9 cellular contexts compared by ENCODE assay signal in the genomic region with DNA sequence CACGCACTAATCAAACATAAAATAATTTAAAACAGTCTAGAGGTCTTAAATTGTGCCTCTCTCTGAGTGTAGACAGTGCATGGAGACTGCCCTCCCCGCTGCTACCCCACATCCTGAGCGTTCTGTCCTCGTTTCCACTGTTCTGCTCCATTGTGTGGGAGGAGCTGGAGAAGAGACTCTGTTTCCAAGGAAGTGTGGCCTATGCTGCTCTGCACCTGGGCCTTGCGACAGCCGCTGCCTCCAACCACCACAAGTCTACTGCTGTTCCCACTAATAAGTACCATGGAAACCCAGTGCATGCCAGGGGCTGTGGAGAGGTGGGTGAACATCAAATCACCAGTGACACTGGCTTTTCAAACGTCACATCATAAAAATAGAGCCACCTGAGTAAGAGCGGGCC. TPM values are rescaled to one million over a fixed set of nuclear protein-coding genes. Genes with fewer than 3 reads are reported as not detected.
"Had no signal": no experiment of that assay in that cellular context is flagged by ENCODE, and none has a peak within 500 bp of the region (broad histone marks: within the 10 kb centered on the region; RNA-seq: fewer than 3 reads in every experiment).

No MANE protein-coding gene starts in this region.

- H3K9me3 Mint-ChIP-seq: GM23338 had no signal

- H3K27me3 Mint-ChIP-seq: IgD-negative memory B cell had no signal

- H3K36me3 Mint-ChIP-seq: IgD-negative memory B cell had no signal

- H2AFZ ChIP-seq: GM23338 had no signal

- H3K4me2 ChIP-seq: GM23338 had no signal

- DNase-seq: H7, HCEC 1CT, KBM-7 had no signal

- H3K4me1 Mint-ChIP-seq: IgD-negative memory B cell had no signal

- ATAC-seq: GM23338, HepG2 had no signal

- H3K4me3 Mint-ChIP-seq: GM23338, IgD-negative memory B cell had no signal

- H3K27ac ChIP-seq: HL-60 had no signal

- H3K27ac Mint-ChIP-seq: GM23338, IgD-negative memory B cell had no signal

- H3K4me3 ChIP-seq: GM23338 had no signal

- FAIRE-seq: HepG2 had no signal

RNA-seq across cellular contexts. Expression of a gene that starts 19.6 kb away (rescaled TPM):
- total RNA-seq: H4, HepG2, HT1080 had no signal
- polyA plus RNA-seq: HepG2, IgD-negative memory B cell had no signal
